15 cellular contexts compared by ENCODE assay signal in the genomic region with DNA sequence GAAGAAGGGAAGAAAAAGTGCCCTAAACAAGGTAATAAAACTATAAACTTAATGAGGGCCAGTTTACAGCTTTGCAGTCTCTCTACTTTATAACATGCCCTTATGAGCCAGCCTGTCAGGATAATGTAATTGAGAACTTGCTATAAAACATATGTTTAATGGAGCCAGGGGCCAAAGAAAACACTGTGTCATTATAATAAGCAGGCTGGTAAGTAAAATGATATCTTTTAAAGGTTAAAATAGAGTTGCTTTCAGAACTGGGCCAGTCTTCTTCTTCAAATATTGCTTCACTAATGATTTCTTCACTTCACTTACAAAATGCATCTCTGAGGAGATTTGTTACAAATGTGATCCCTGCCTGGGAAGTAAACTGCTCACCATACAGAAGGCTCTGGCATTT.
DNase-seq lines count a peak whose midpoint lies in the region; ATAC-seq and TF ChIP-seq lines count a peak whose summit lies in the region.
"Had no signal": no experiment of that assay in that cellular context is flagged by ENCODE, and none has a peak within 500 bp of the region (broad histone marks: within the 10 kb centered on the region; RNA-seq: fewer than 3 reads in every experiment).

No MANE protein-coding gene starts in this region.

- no peaks in the 10 kb centered on the region for H3K79me2 ChIP-seq in SK-N-SH (ENCODE audit: insufficient read depth)

- ATAC-seq in left colon (peak; percentile 94), GM21526 (IDR thresholded peaks at IDR 0.05; ENCODE audit: low FRiP score, unreplicated experiment) (no peak)
- ATAC-seq: K562 had no signal

- peaks cover 4% of the 10 kb centered on the region; the same call in 1 of the 2 replicates for H3K4me1 ChIP-seq in HEK293 (ENCODE audit: control insufficient read depth, insufficient read depth, low read length)
- H3K4me1 ChIP-seq in SK-N-SH (ENCODE audit: control insufficient read depth in 1 of 2, insufficient read depth in 2 of 2, low read depth in 1 of 2, low read length in 1 of 2) = no peaks in the 10 kb centered on the region; a peak in 1 of 4 replicates
- H3K4me1 ChIP-seq in neuronal stem cell (ENCODE audit: control insufficient read depth in 2 of 2, insufficient read depth in 1 of 2, low read depth in 1 of 2, low read length in 2 of 2) = peaks cover 0 to 1% of the 10 kb centered on the region in 2 donors

- H3K27me3 ChIP-seq in SK-N-SH (ENCODE audit: insufficient read depth) = no peaks in the 10 kb centered on the region
- no peaks in the 10 kb centered on the region for H3K27me3 ChIP-seq in neuronal stem cell (ENCODE audit: control insufficient read depth in 3 of 3, insufficient read depth in 3 of 3, low read depth in 1 of 3, low read length in 3 of 3)

- no peak overlapping the region for H2AK5ac ChIP-seq in neuronal stem cell (ENCODE audit: low read depth, low read length)

- H3K4me3 ChIP-seq in HEK293 (ENCODE audit: low read depth, low read length) (no peak overlapping the region), SK-N-SH (ENCODE audit: low read depth in 2 of 2, low read length in 1 of 2) (no peak overlapping the region), coronary artery (no peak overlapping the region), neuronal stem cell (ENCODE audit: low read length in 2 of 2) (no peak overlapping the region)
- H3K4me3 ChIP-seq: K562 had no signal

- H2BK5ac ChIP-seq in neuronal stem cell (ENCODE audit: low read length) = no peak overlapping the region

- H3K9me3 ChIP-seq in HEK293 (ENCODE audit: control insufficient read depth, insufficient read depth, low read depth, low read length) (no peaks in the 10 kb centered on the region), SK-N-SH (no peaks in the 10 kb centered on the region), neuronal stem cell (replicated peaks in 1 of 2; ENCODE audit: control insufficient read depth in 2 of 2, insufficient read depth in 1 of 2, low read depth in 1 of 2, low read length in 2 of 2) (no peaks in the 10 kb centered on the region)

- POLR2A ChIA-PET in HEK293 (lab: Yijun Ruan, JAX) (no interaction called here), SK-N-SH (lab: Yijun Ruan, JAX) (no interaction called here)

- H3K9me2 ChIP-seq in SK-N-SH = no peaks in the 10 kb centered on the region

- H3K27ac Mint-ChIP-seq in activated naive CD4-positive, alpha-beta T cell treated with anti-CD3 and anti-CD28 coated beads for 36 hours = no peak overlapping the region

- no peaks in the 10 kb centered on the region for H3K27me3 Mint-ChIP-seq in activated naive CD4-positive, alpha-beta T cell treated with anti-CD3 and anti-CD28 coated beads for 36 hours (ENCODE audit: low read depth)

- TF ChIP-seq CTCF in AG09319 (IDR thresholded peaks at IDR 0.05; ENCODE audit: low read depth, low read length) (no peak), HEK293 (tag by site-specific recombination; IDR thresholded peaks at IDR 0.05) (no peak), SK-N-SH (IDR thresholded peaks at IDR 0.05) (no peak), coronary artery (IDR thresholded peaks at IDR 0.05) (no peak)

- intact Hi-C loops in left colon (cut with DNase I, micrococcal nuclease) = no loop called here
- intact Hi-C loops in activated naive CD4-positive, alpha-beta T cell treated with anti-CD3 and anti-CD28 coated beads for 36 hours (cut with micrococcal nuclease) = no loop called here

- H2BK15ac ChIP-seq in neuronal stem cell (ENCODE audit: low read length) = no peak overlapping the region

- DNase-seq in AG09319 (ENCODE audit: extremely low read depth, low read depth) (peak; percentile 79), SK-N-SH (no peak), left colon (no peak), coronary artery (ENCODE audit: low spot score) (no peak), neuronal stem cell (ENCODE audit: low spot score) (no peak)
- no peak for DNase-seq in activated naive CD4-positive, alpha-beta T cell treated with anti-CD3 and anti-CD28 coated beads for 36 hours
- DNase-seq: cortex of kidney; hippocampal formation; left cardiac atrium; NCI-H526; stimulated activated naive CD4-positive, alpha-beta T cell treated with Interleukin-2 at 50 U/mL for 16 hours; T-helper 1 cell had no signal

- H4K20me1 ChIP-seq in SK-N-SH (ENCODE audit: insufficient read depth) = no peaks in the 10 kb centered on the region

- peak; percentile 33 to 57; a peak in 1 of 4 replicates for TF ChIP-seq EP300 in SK-N-SH (IDR thresholded peaks at IDR 0.05; ENCODE audit: borderline replicate concordance in 1 of 2, low read depth in 1 of 2, low read length in 1 of 2)

- H3K14ac ChIP-seq in neuronal stem cell (ENCODE audit: low read length) = no peak overlapping the region

- no peak overlapping the region for H2BK120ac ChIP-seq in neuronal stem cell (ENCODE audit: low read depth, low read length)

- H3K18ac ChIP-seq in neuronal stem cell (ENCODE audit: low read length) = no peak overlapping the region

- no peak for TF ChIP-seq RAD21 in SK-N-SH (IDR thresholded peaks at IDR 0.05; ENCODE audit: low read length)

- H3K9ac ChIP-seq in SK-N-SH (no peak overlapping the region), neuronal stem cell (ENCODE audit: low read depth, low read length, poor library complexity) (no peak overlapping the region)

- H3F3A ChIP-seq in SK-N-SH (replicated peaks; ENCODE audit: insufficient read depth) = no peaks in the 10 kb centered on the region

- no peak overlapping the region for H4K91ac ChIP-seq in neuronal stem cell (ENCODE audit: low read depth, low read length, poor library complexity)

- H3K4me3 Mint-ChIP-seq in activated naive CD4-positive, alpha-beta T cell treated with anti-CD3 and anti-CD28 coated beads for 36 hours = no peak overlapping the region

- H4K8ac ChIP-seq in neuronal stem cell (ENCODE audit: low read depth, low read length) = no peak overlapping the region

- no peak overlapping the region for H3K23ac ChIP-seq in neuronal stem cell (ENCODE audit: low read depth, low read length, poor library complexity)

- no peak overlapping the region for H2AFZ ChIP-seq in SK-N-SH (ENCODE audit: low read depth)
- H2AFZ ChIP-seq in neuronal stem cell (ENCODE audit: low read length) = no peak overlapping the region

- no peaks in the 10 kb centered on the region for H3K4me1 Mint-ChIP-seq in activated naive CD4-positive, alpha-beta T cell treated with anti-CD3 and anti-CD28 coated beads for 36 hours (ENCODE audit: low read depth)

- no peak overlapping the region for H2BK12ac ChIP-seq in neuronal stem cell (ENCODE audit: low read length)

- H3K27ac ChIP-seq in HEK293 (ENCODE audit: extremely low read depth, low read depth, low read length) (peak overlapping the region; percentile 30), SK-N-SH (ENCODE audit: low read depth in 2 of 2, low read length in 1 of 2) (no peak overlapping the region; a peak in 1 of 4 replicates), coronary artery (no peak overlapping the region), neuronal stem cell (replicated peaks; ENCODE audit: low read length) (no peak overlapping the region)

- no peaks in the 10 kb centered on the region for H3K36me3 ChIP-seq in HEK293 (ENCODE audit: control insufficient read depth in 2 of 2, insufficient read depth in 1 of 2, low read length in 2 of 2)
- no peaks in the 10 kb centered on the region for H3K36me3 ChIP-seq in SK-N-SH (replicated peaks in 1 of 2; ENCODE audit: control insufficient read depth in 1 of 2, insufficient read depth in 2 of 2, low read length in 1 of 2)
- no peaks in the 10 kb centered on the region for H3K36me3 ChIP-seq in neuronal stem cell (replicated peaks in 1 of 2; ENCODE audit: control insufficient read depth in 2 of 2, insufficient read depth in 2 of 2, low read length in 2 of 2)

- H3K79me1 ChIP-seq in neuronal stem cell (ENCODE audit: low read depth, low read length) = no peaks in the 10 kb centered on the region

- no peaks in the 10 kb centered on the region for H3K36me3 Mint-ChIP-seq in activated naive CD4-positive, alpha-beta T cell treated with anti-CD3 and anti-CD28 coated beads for 36 hours (ENCODE audit: low read depth)

- no peaks in the 10 kb centered on the region for H3K9me3 Mint-ChIP-seq in activated naive CD4-positive, alpha-beta T cell treated with anti-CD3 and anti-CD28 coated beads for 36 hours

- no peak overlapping the region for H3K4ac ChIP-seq in neuronal stem cell (ENCODE audit: low read length)

- H3K4me2 ChIP-seq in SK-N-SH = no peak overlapping the region; the same call in 1 of the 2 replicates
- H3K4me2 ChIP-seq in neuronal stem cell (ENCODE audit: insufficient read depth, low read length, poor library complexity, severe bottlenecking) = no peak overlapping the region

- CTCF ChIA-PET in HEK293 (lab: Yijun Ruan, JAX) (interaction anchor here (0.6 kb wide), 1 partner anchor 218 kb away, joined by 3 read pairs; no protein-coding TSS in a partner anchor), SK-N-SH (lab: Yijun Ruan, JAX) (interaction anchor here (1.0 to 1.3 kb wide), 2 partner anchors 9 to 34 kb away, joined by 3 read pairs; no protein-coding TSS in a partner anchor)
- CTCF ChIA-PET in activated naive CD4-positive, alpha-beta T cell treated with anti-CD3 and anti-CD28 coated beads for 36 hours (lab: Charles Lee) = no interaction called here

TF ChIP-seq in SK-N-SH, 30 proteins besides CTCF, POLR2A, EP300 and RAD21 (continues in another document):
- no peak for TF ChIP-seq FOXM1 (IDR thresholded peaks at IDR 0.05; ENCODE audit: low read depth)
- no peak for TF ChIP-seq ELF1 (IDR thresholded peaks at IDR 0.05)
- TF ChIP-seq, protein P1, sequence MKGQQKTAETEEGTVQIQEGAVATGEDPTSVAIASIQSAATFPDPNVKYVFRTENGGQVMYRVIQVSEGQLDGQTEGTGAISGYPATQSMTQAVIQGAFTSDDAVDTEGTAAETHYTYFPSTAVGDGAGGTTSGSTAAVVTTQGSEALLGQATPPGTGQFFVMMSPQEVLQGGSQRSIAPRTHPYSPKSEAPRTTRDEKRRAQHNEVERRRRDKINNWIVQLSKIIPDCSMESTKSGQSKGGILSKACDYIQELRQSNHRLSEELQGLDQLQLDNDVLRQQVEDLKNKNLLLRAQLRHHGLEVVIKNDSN (IDR thresholded peaks at IDR 0.05; ENCODE audit: borderline replicate concordance, low read depth) = no peak
- no peak for TF ChIP-seq MXI1 (IDR thresholded peaks at IDR 0.05; ENCODE audit: low read depth, low read length)
- 0 out of 2 replicates have a peak, but pooled peaks have one; percentile 20 for TF ChIP-seq TEAD4 (IDR thresholded peaks at IDR 0.05; ENCODE audit: borderline replicate concordance, insufficient read depth)
- TF ChIP-seq NFIC (IDR thresholded peaks at IDR 0.05; ENCODE audit: borderline replicate concordance) = peak; percentile 81
- 0 out of 2 replicates have a peak, but pooled peaks have one; percentile 52 for TF ChIP-seq SIN3A (IDR thresholded peaks at IDR 0.05; ENCODE audit: borderline replicate concordance, low read depth, low read length)
- no peak for TF ChIP-seq GABPA (IDR thresholded peaks at IDR 0.05; ENCODE audit: low read depth)
- TF ChIP-seq, protein P2, sequence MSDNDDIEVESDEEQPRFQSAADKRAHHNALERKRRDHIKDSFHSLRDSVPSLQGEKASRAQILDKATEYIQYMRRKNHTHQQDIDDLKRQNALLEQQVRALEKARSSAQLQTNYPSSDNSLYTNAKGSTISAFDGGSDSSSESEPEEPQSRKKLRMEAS (IDR thresholded peaks at IDR 0.05; ENCODE audit: low read depth) = no peak
- TF ChIP-seq POLR2AphosphoS5 (IDR thresholded peaks at IDR 0.05; ENCODE audit: low read depth, low read length) = peak; percentile 74; the same call in 1 of the 2 replicates
